ENCODE assay signal across 10 cellular contexts in the genomic region with DNA sequence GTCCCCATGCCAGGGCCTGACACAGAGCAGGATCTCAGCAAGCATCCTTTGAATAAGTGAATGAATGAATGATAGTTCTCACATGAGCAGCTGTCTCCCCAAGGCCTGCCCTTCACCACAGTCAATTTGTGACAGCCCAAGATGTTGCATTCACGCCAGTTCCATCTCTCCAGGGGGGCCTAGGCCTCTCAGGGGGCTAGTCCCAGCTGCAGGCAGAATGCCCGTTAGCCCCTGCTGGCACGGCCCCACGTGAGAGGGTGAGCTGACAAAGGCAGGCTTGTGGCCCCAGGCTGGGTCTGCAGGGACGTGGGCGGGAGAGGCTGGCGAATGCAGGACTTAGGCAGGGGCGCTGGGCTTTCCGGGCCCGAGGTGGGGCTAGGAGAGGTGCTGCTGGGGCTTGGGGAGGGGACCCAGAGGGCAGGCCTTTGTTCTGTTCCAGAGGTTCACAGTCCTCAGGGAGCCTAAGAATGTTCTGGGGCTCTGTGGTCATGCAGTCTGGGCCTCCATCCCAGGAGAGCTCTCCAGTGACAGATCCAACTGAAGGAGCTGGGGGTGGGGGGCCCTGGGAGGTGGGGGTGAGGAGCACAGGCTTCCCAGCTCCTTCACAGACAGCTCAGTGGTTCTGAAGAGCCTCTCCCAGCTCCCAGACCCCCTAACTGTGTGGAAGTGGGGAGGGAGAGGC.
DNase-seq lines count a peak whose midpoint lies in the region; ATAC-seq and TF ChIP-seq lines count a peak whose summit lies in the region.
"Had no signal": no experiment of that assay in that cellular context is flagged by ENCODE, and none has a peak within 500 bp of the region (broad histone marks: within the 10 kb centered on the region; RNA-seq: fewer than 3 reads in every experiment).

No MANE protein-coding gene starts in this region.

- H3K4me1 ChIP-seq in rectal smooth muscle tissue (ENCODE audit: control insufficient read depth, insufficient read depth, low read length), result peaks cover 50% of the 10 kb centered on the region

- no peaks in the 10 kb centered on the region for H3K36me3 ChIP-seq in rectal smooth muscle tissue (ENCODE audit: control insufficient read depth, insufficient read depth, low read length)

- POLR2A ChIA-PET in RWPE1 (lab: Yijun Ruan, JAX; ENCODE audit: low non-redundant PET), result interaction anchor here (0.5 kb wide), 1 partner anchor 29 kb away, joined by 4 read pairs; no protein-coding TSS in a partner anchor

- ATAC-seq in HG02571 (IDR thresholded peaks at IDR 0.05; ENCODE audit: unreplicated experiment), result no peak
- no peak for ATAC-seq in GM21723 (IDR thresholded peaks at IDR 0.05; ENCODE audit: unreplicated experiment)

- H3K9ac ChIP-seq in rectal smooth muscle tissue (ENCODE audit: low read length), result no peak overlapping the region

- DNase-seq in GM12865 (ENCODE audit: low read depth) (no peak), RWPE1 (ENCODE audit: low spot score) (no peak), germinal center (ENCODE audit: low spot score) (peak; percentile 42), NOMO-1 treated with dmso at 0.1 percent for 144 hours (lab: John Stamatoyannopoulos, UW; ENCODE audit: unreplicated experiment) (no peak), NCI-H2196 treated with DMSO at 0.1 percent for 48 hours (lab: John Stamatoyannopoulos, UW; ENCODE audit: unreplicated experiment) (no peak)
- DNase-seq: activated CD4-positive, alpha-beta T cell treated with anti-CD3 and anti-CD28 coated beads, Interleukin-2, amount 50 U/mL, for 4 hours; DMS53 had no signal

- H3K27ac ChIP-seq in RWPE1 (peak overlapping the region; percentile 67), rectal smooth muscle tissue (ENCODE audit: low read depth, low read length) (peak overlapping the region; percentile 96)

- TF ChIP-seq CTCF in GM12865 (IDR thresholded peaks at IDR 0.05; ENCODE audit: insufficient read depth, low read depth, low read length, missing control alignments) (no peak), RWPE1 (conservative IDR thresholded peaks at IDR 0.05; ENCODE audit: low read depth) (no peak)

- CTCF ChIA-PET in RWPE1 (lab: Yijun Ruan, JAX), result interaction anchor here (0.6 to 1.3 kb wide), 3 partner anchors 13 to 1208 kb away, joined by 3 to 9 read pairs (median 3); no protein-coding TSS in a partner anchor

- H3K4me3 ChIP-seq in GM12865 (ENCODE audit: low read depth, low read length), result peak overlapping the region; percentile 3
- no peak overlapping the region for H3K4me3 ChIP-seq in rectal smooth muscle tissue (ENCODE audit: low read length)

- no peaks in the 10 kb centered on the region for H3K27me3 ChIP-seq in rectal smooth muscle tissue (ENCODE audit: control insufficient read depth, insufficient read depth, low read length)
